ENCODE assay signal across 1 cellular context in genomic region chr16:71808593-71809449, GRCh38.
A peak's percentile ranks its signal among the peaks of the same experiment; 100 is the strongest.
TF ChIP-seq lines count a peak whose summit lies in the region.

TSS of gene AP1G1 (minus strand) at chr16:71808834. CDS start at chr16:71789479, 19,355 bp downstream.

TF ChIP-seq in HEK293, 187 proteins besides CTCF, POLR2A, EP300 and RAD21 (continued from another document and continues in another):
- TF ChIP-seq SCRT1 (tag by site-specific recombination; IDR thresholded peaks at IDR 0.05; ENCODE audit: borderline replicate concordance) (0 out of 2 replicates have a peak, but pooled peaks have one; percentile 23), ZBTB10 (tag by site-specific recombination; IDR thresholded peaks at IDR 0.05) (peak; percentile 88), REST (tag by site-specific recombination; IDR thresholded peaks at IDR 0.05) (0 out of 2 replicates have a peak, but pooled peaks have one; percentile 45), ZSCAN23 (tag by site-specific recombination; IDR thresholded peaks at IDR 0.05) (peak; percentile 91), ZFP41 (tag by site-specific recombination; IDR thresholded peaks at IDR 0.05; ENCODE audit: borderline replicate concordance) (peak; percentile 21; the same call in 1 of the 2 replicates), ZBTB6 (tag by site-specific recombination; IDR thresholded peaks at IDR 0.05) (0 out of 2 replicates have a peak, but pooled peaks have one; percentile 11), ZNF292 (tag by site-specific recombination; IDR thresholded peaks at IDR 0.05; ENCODE audit: borderline replicate concordance, low read depth) (no peak), SP3 (tag by site-specific recombination; IDR thresholded peaks at IDR 0.05) (peak; percentile 91), KLF8 (tag by site-specific recombination; IDR thresholded peaks at IDR 0.05) (peak; percentile 86; the same call in 1 of the 2 replicates), ZNF184 (tag by site-specific recombination; IDR thresholded peaks at IDR 0.05) (no peak), PBX3 (CRISPR knock-in tag; IDR thresholded peaks at IDR 0.05) (0 out of 2 replicates have a peak, but pooled peaks have one; percentile 55), ZNF2 (tag by site-specific recombination; IDR thresholded peaks at IDR 0.05) (peak; percentile 97), ZBTB49 (tag by site-specific recombination; IDR thresholded peaks at IDR 0.05; ENCODE audit: low read depth) (no peak), ZBTB7A (tag by site-specific recombination; IDR thresholded peaks at IDR 0.05; ENCODE audit: low read depth) (peak; percentile 91; the same call in 1 of the 2 replicates), ZFHX2 (tag by site-specific recombination; conservative IDR thresholded peaks at IDR 0.05) (peak; percentile 72), ZNF48 (tag by site-specific recombination; IDR thresholded peaks at IDR 0.05) (no peak), ZNF449 (tag by site-specific recombination; IDR thresholded peaks at IDR 0.05) (peak; percentile 59; the same call in 1 of the 2 replicates), ZBTB1 (tag by site-specific recombination; IDR thresholded peaks at IDR 0.05) (0 out of 2 replicates have a peak, but pooled peaks have one; percentile 61), BCL6B (tag by site-specific recombination; IDR thresholded peaks at IDR 0.05) (no peak), ZNF76 (tag by site-specific recombination; IDR thresholded peaks at IDR 0.05; ENCODE audit: borderline replicate concordance, low read depth) (peak; percentile 86), ZNF571 (tag by site-specific recombination; IDR thresholded peaks at IDR 0.05) (no peak), ZNF830 (tag by site-specific recombination; IDR thresholded peaks at IDR 0.05; ENCODE audit: low read depth) (no peak), ZNF394 (tag by site-specific recombination; IDR thresholded peaks at IDR 0.05; ENCODE audit: borderline replicate concordance) (peak; percentile 73), ZNF155 (tag by site-specific recombination; IDR thresholded peaks at IDR 0.05) (no peak), BCL11A (tag by site-specific recombination; IDR thresholded peaks at IDR 0.05; ENCODE audit: low read depth) (no peak), ZNF488 (tag by site-specific recombination; IDR thresholded peaks at IDR 0.05) (no peak), FEZF1 (tag by site-specific recombination; IDR thresholded peaks at IDR 0.05) (peak; percentile 66), ZBTB48 (tag by site-specific recombination; IDR thresholded peaks at IDR 0.05) (0 out of 2 replicates have a peak, but pooled peaks have one; percentile 19), ZSCAN16 (tag by site-specific recombination; IDR thresholded peaks at IDR 0.05) (no peak), AEBP2 (tag by site-specific recombination; IDR thresholded peaks at IDR 0.05; ENCODE audit: borderline replicate concordance) (no peak), ZNF266 (tag by site-specific recombination; IDR thresholded peaks at IDR 0.05; ENCODE audit: low read depth) (no peak), ZNF214 (tag by site-specific recombination; IDR thresholded peaks at IDR 0.05; ENCODE audit: borderline replicate concordance) (no peak), ZNF18 (tag by site-specific recombination; IDR thresholded peaks at IDR 0.05) (peak; percentile 65), ZNF324 (tag by site-specific recombination; IDR thresholded peaks at IDR 0.05) (peak; percentile 97), SP2 (tag by site-specific recombination; IDR thresholded peaks at IDR 0.05) (peak; percentile 67), ZNF148 (tag by site-specific recombination; IDR thresholded peaks at IDR 0.05; ENCODE audit: borderline replicate concordance) (peak; percentile 32; the same call in 1 of the 2 replicates)
